In genomic region chr20:44601801-44602204, GRCh38 we compare ENCODE assay signal across 9 cellular contexts. TPM values are rescaled to one million over a fixed set of nuclear protein-coding genes. Genes with fewer than 3 reads are reported as not detected.
DNase-seq lines count a peak whose midpoint lies in the region; ATAC-seq and TF ChIP-seq lines count a peak whose summit lies in the region.
"Had no signal": no experiment of that assay in that cellular context is flagged by ENCODE, and none has a peak within 500 bp of the region (broad histone marks: within the 10 kb centered on the region; RNA-seq: fewer than 3 reads in every experiment).

No MANE protein-coding gene starts in this region.

- H3K27ac Mint-ChIP-seq in memory B cell, result no peak overlapping the region

- H3K27me3 Mint-ChIP-seq in memory B cell, result no peaks in the 10 kb centered on the region

- peak; percentile 80 to 90 for TF ChIP-seq EP300 in tibial nerve (IDR thresholded peaks at IDR 0.05)

- peak; percentile 23 for DNase-seq in NCI-H226
- DNase-seq in dermis blood vessel endothelial cell, result peak; percentile 83
- no peak for DNase-seq in memory B cell (ENCODE audit: low spot score in 2 of 2)
- peak; percentile 72 for DNase-seq in tibial nerve (ENCODE audit: low spot score in 2 of 2)
- DNase-seq in GM13976 (ENCODE audit: low spot score), result no peak
- no peak for DNase-seq in NCI-H1930 (lab: John Stamatoyannopoulos, UW)
- no peak for DNase-seq in T-helper 9 cell
- DNase-seq: stimulated activated CD4-positive, alpha-beta T cell treated with anti-CD3 and anti-CD28 coated beads, Interleukin-4, amount 100 ng/mL, for 1 hour; T-helper 2 cell had no signal

- peaks cover 17% of the 10 kb centered on the region for H3K36me3 Mint-ChIP-seq in memory B cell

- peak overlapping the region; percentile 84 for H3K4me3 Mint-ChIP-seq in memory B cell

- peaks cover 33% of the 10 kb centered on the region for H3K4me1 Mint-ChIP-seq in memory B cell

- WGBS in tibial nerve, 2 donors, result 0% methylated on average over 1 of the region's 1 CpG

- no peak for TF ChIP-seq POLR2A in tibial nerve (IDR thresholded peaks at IDR 0.05)

- no peaks in the 10 kb centered on the region for H3K9me3 Mint-ChIP-seq in memory B cell

- H3K4me1 ChIP-seq in tibial nerve, result peaks cover 5 to 65% (median 47%) of the 10 kb centered on the region in 4 donors

- no peaks in the 10 kb centered on the region for H3K27me3 ChIP-seq in tibial nerve

- H3K9me3 ChIP-seq in tibial nerve, result peaks cover 0 to 4% (median 0%) of the 10 kb centered on the region in 4 donors

- H3K27ac ChIP-seq in tibial nerve, result peak overlapping the region; percentile 56 to 81 (median 68)

- peak; percentile 59 for ATAC-seq in memory B cell (ENCODE audit: low read depth)

- H3K36me3 ChIP-seq in tibial nerve, result peaks cover 0 to 4% (median 0%) of the 10 kb centered on the region in 3 donors

- in situ Hi-C loops in GM13976 (cut with MboI; ENCODE audit: low sequenced_read_pairs, unreplicated experiment), result loop anchor here (10.0 kb wide), 1 partner anchor 207 kb away; no protein-coding TSS in a partner anchor

- no peak overlapping the region for H3K4me3 ChIP-seq in tibial nerve

- TF ChIP-seq CTCF in tibial nerve (IDR thresholded peaks at IDR 0.05) (no peak), GM13976 (IDR thresholded peaks at IDR 0.05; ENCODE audit: borderline replicate concordance, control extremely low read depth, extremely low read depth, insufficient read depth, missing control alignments) (no peak)

RNA-seq across cellular contexts. Expression of gene PKIG, which starts 19.4 kb away (rescaled TPM):
- total RNA-seq in dermis blood vessel endothelial cell (177 and 275 TPM in 2 replicates), tibial nerve (100 to 1,000 TPM in 2 of 4 donors, 10 to 100 TPM in 2; 78.2 to 108 (median 91.5) TPM)

RNA-seq across cellular contexts. Expression of gene ADA, which starts 49.7 kb away (rescaled TPM):
- total RNA-seq in dermis blood vessel endothelial cell (15.3 and 19.1 TPM in 2 replicates), tibial nerve (10 to 100 TPM; 11.1 to 14.9 (median 12.4) TPM)

Comparison
In these comparisons a context has a peak if more than half of its experiments do, and no peak if none do; other contexts are left out.
1. DNase-seq: peak in NCI-H226 (single experiment), dermis blood vessel endothelial cell (single experiment) and tibial nerve (2 of 2); none in memory B cell (0 of 2), GM13976 (single experiment), NCI-H1930 (0 of 2) and T-helper 9 cell (single experiment).